ENCODE assay signal across 13 cellular contexts in the genomic region with DNA sequence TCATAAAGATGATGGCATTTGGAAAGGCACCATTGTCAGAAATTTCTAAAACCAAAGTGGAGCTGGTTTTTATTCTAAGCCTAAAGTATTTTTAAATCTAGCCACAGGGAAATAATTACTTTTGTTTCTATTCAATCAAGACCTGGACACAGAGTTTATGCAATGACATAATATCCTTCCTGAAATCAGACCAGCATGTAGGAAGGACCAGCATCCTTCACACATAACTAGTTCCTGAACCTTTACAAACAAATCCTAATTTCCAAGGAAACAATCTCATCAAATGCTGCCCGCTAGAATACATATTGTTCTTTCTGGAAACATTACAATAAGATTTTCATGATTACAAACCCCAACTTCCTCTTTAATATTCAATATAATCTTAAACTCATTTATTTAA. TPM values are rescaled to one million over a fixed set of nuclear protein-coding genes. Genes with fewer than 3 reads are reported as not detected.
DNase-seq lines count a peak whose midpoint lies in the region; ATAC-seq and TF ChIP-seq lines count a peak whose summit lies in the region.
"Had no signal": no experiment of that assay in that cellular context is flagged by ENCODE, and none has a peak within 500 bp of the region (broad histone marks: within the 10 kb centered on the region; RNA-seq: fewer than 3 reads in every experiment).

No MANE protein-coding gene starts in this region.

- TF ChIP-seq CTCF in BJ (IDR thresholded peaks at IDR 0.05; ENCODE audit: insufficient read depth, low read depth, low read length) (no peak), foreskin keratinocyte (conservative IDR thresholded peaks at IDR 0.05) (no peak), prostate gland (IDR thresholded peaks at IDR 0.05) (no peak)

- no peak overlapping the region for H3K4me3 Mint-ChIP-seq in naive thymus-derived CD4-positive, alpha-beta T cell
- H3K4me3 Mint-ChIP-seq: activated CD8-positive, alpha-beta T cell treated with anti-CD3 and anti-CD28 coated beads for 36 hours; CD8-positive, alpha-beta T cell; natural killer cell; stimulated activated naive CD8-positive, alpha-beta T cell treated with anti-CD3 and anti-CD28 coated beads, Interleukin-15, amount 100 ng/mL, for 72 hours had no signal

- peak overlapping the region; percentile 60 for H3K4me3 ChIP-seq in BJ (ENCODE audit: low read depth, low read length)
- H3K4me3 ChIP-seq in adipocyte (ENCODE audit: low read length) = peak overlapping the region; percentile 99
- H3K4me3 ChIP-seq in prostate gland = peak overlapping the region; percentile 52 to 60
- H3K4me3 ChIP-seq in naive thymus-derived CD4-positive, alpha-beta T cell (ENCODE audit: low read length) = no peak overlapping the region

- H3K9me3 Mint-ChIP-seq in naive thymus-derived CD4-positive, alpha-beta T cell = no peaks in the 10 kb centered on the region
- H3K9me3 Mint-ChIP-seq: activated CD8-positive, alpha-beta T cell treated with anti-CD3 and anti-CD28 coated beads for 36 hours; CD8-positive, alpha-beta T cell; stimulated activated naive CD8-positive, alpha-beta T cell treated with anti-CD3 and anti-CD28 coated beads, Interleukin-15, amount 100 ng/mL, for 72 hours had no signal

- ATAC-seq in foreskin keratinocyte (no peak), GM21717 (IDR thresholded peaks at IDR 0.05; ENCODE audit: unreplicated experiment) (no peak), GM18519 (IDR thresholded peaks at IDR 0.05; ENCODE audit: low FRiP score, unreplicated experiment) (no peak)
- no peak for ATAC-seq in naive thymus-derived CD4-positive, alpha-beta T cell
- ATAC-seq: activated CD8-positive, alpha-beta T cell treated with anti-CD3 and anti-CD28 coated beads for 36 hours; CD8-positive, alpha-beta T cell; natural killer cell; stimulated activated naive CD8-positive, alpha-beta T cell treated with anti-CD3 and anti-CD28 coated beads, Interleukin-15, amount 100 ng/mL, for 72 hours had no signal

- 33% methylated on average over 1 of the region's 1 CpG for WGBS in prostate gland

- TF ChIP-seq POLR2A in prostate gland (IDR thresholded peaks at IDR 0.05) = no peak

- peaks cover 48 to 73% (median 50%) of the 10 kb centered on the region in 5 donors for H3K27me3 Mint-ChIP-seq in naive thymus-derived CD4-positive, alpha-beta T cell

- POLR2A ChIA-PET in BJ (lab: Charles Lee) = no interaction called here
- POLR2A ChIA-PET in naive thymus-derived CD4-positive, alpha-beta T cell (lab: Charles Lee) = no interaction called here

- H3K4me1 ChIP-seq in adipocyte (ENCODE audit: control insufficient read depth, insufficient read depth, low read length) = peaks cover 55% of the 10 kb centered on the region
- peaks cover 46% of the 10 kb centered on the region for H3K4me1 ChIP-seq in foreskin keratinocyte
- H3K4me1 ChIP-seq in prostate gland (replicated peaks) = no peaks in the 10 kb centered on the region
- peaks cover 0 to 6% of the 10 kb centered on the region in 2 donors for H3K4me1 ChIP-seq in naive thymus-derived CD4-positive, alpha-beta T cell (ENCODE audit: control insufficient read depth in 2 of 2, insufficient read depth in 2 of 2, low read length in 2 of 2)

- intact Hi-C loops in prostate gland (cut with DNase I) = loop anchor here (10.0 kb wide), 1 partner anchor 441 kb away; no protein-coding TSS in a partner anchor
- intact Hi-C loops in naive thymus-derived CD4-positive, alpha-beta T cell (cut with micrococcal nuclease) = no loop called here

- H3K9me3 ChIP-seq in adipocyte (ENCODE audit: control insufficient read depth, low read length) = no peaks in the 10 kb centered on the region
- no peaks in the 10 kb centered on the region for H3K9me3 ChIP-seq in prostate gland
- H3K9me3 ChIP-seq in naive thymus-derived CD4-positive, alpha-beta T cell (ENCODE audit: control insufficient read depth in 2 of 3, low read length in 3 of 3) = no peaks in the 10 kb centered on the region

- no peaks in the 10 kb centered on the region for H3K36me3 ChIP-seq in BJ (ENCODE audit: control insufficient read depth, insufficient read depth, low read length)
- no peaks in the 10 kb centered on the region for H3K36me3 ChIP-seq in adipocyte (ENCODE audit: control insufficient read depth, insufficient read depth, low read length, severe bottlenecking)
- no peaks in the 10 kb centered on the region for H3K36me3 ChIP-seq in prostate gland
- no peaks in the 10 kb centered on the region for H3K36me3 ChIP-seq in naive thymus-derived CD4-positive, alpha-beta T cell (ENCODE audit: control insufficient read depth in 2 of 3, insufficient read depth in 3 of 3, low read length in 3 of 3)

- DNase-seq in BJ (ENCODE audit: low read depth) = no peak
- peak; percentile 50 for DNase-seq in adipocyte (ENCODE audit: low read depth)
- peak in 1 of 2 donors; percentile 52 for DNase-seq in foreskin keratinocyte
- no peak for DNase-seq in prostate gland (ENCODE audit: low spot score)
- no peak for DNase-seq in activated CD4-positive, alpha-beta T cell treated with anti-CD3 and anti-CD28 coated beads for 1 hour
- DNase-seq in naive thymus-derived CD4-positive, alpha-beta T cell = no peak
- DNase-seq: activated CD8-positive, alpha-beta T cell treated with anti-CD3 and anti-CD28 coated beads for 36 hours; CD8-positive, alpha-beta T cell; Karpas-422; natural killer cell; stimulated activated naive CD8-positive, alpha-beta T cell treated with anti-CD3 and anti-CD28 coated beads, Interleukin-15, amount 100 ng/mL, for 72 hours had no signal

- peak overlapping the region; percentile 91 for H3K27ac ChIP-seq in foreskin keratinocyte
- H3K27ac ChIP-seq in prostate gland = peak overlapping the region; percentile 89 to 91
- no peak overlapping the region for H3K27ac ChIP-seq in naive thymus-derived CD4-positive, alpha-beta T cell (ENCODE audit: low read depth, low read length)

- no peaks in the 10 kb centered on the region for H3K27me3 ChIP-seq in BJ (ENCODE audit: control insufficient read depth, insufficient read depth, low read length)
- no peaks in the 10 kb centered on the region for H3K27me3 ChIP-seq in adipocyte (replicated peaks; ENCODE audit: control insufficient read depth, insufficient read depth, low read length)
- no peaks in the 10 kb centered on the region for H3K27me3 ChIP-seq in foreskin keratinocyte
- H3K27me3 ChIP-seq in prostate gland (replicated peaks; ENCODE audit: insufficient read depth) = no peaks in the 10 kb centered on the region
- no peaks in the 10 kb centered on the region for H3K27me3 ChIP-seq in naive thymus-derived CD4-positive, alpha-beta T cell (ENCODE audit: control insufficient read depth in 2 of 2, insufficient read depth in 2 of 2, low read length in 2 of 2)

- H3K27ac Mint-ChIP-seq in naive thymus-derived CD4-positive, alpha-beta T cell = no peak overlapping the region
- H3K27ac Mint-ChIP-seq: activated CD8-positive, alpha-beta T cell treated with anti-CD3 and anti-CD28 coated beads for 36 hours; CD8-positive, alpha-beta T cell; natural killer cell; stimulated activated naive CD8-positive, alpha-beta T cell treated with anti-CD3 and anti-CD28 coated beads, Interleukin-15, amount 100 ng/mL, for 72 hours had no signal

- peak overlapping the region; percentile 97 for H3K9ac ChIP-seq in adipocyte (ENCODE audit: low read length)

- CTCF ChIA-PET in BJ (lab: Yijun Ruan, JAX) = interaction anchor here (1.3 kb wide), 1 partner anchor 259 kb away, joined by 3 read pairs; no protein-coding TSS in a partner anchor
- CTCF ChIA-PET in naive thymus-derived CD4-positive, alpha-beta T cell (lab: Charles Lee) = no interaction called here

- H3K36me3 Mint-ChIP-seq in naive thymus-derived CD4-positive, alpha-beta T cell = no peaks in the 10 kb centered on the region
- H3K36me3 Mint-ChIP-seq: CD8-positive, alpha-beta T cell; natural killer cell had no signal

- H3K4me1 Mint-ChIP-seq in naive thymus-derived CD4-positive, alpha-beta T cell = peaks cover 10 to 24% (median 19%) of the 10 kb centered on the region in 7 donors

RNA-seq across cellular contexts. Expression of a gene that starts 1.5 kb away (rescaled TPM):
- polyA plus RNA-seq in BJ (2011; rRNA removed) (18.0 and 21.2 TPM in 2 replicates), foreskin keratinocyte (2.3 and 3.5 TPM in 2 replicates)
- polyA minus RNA-seq in BJ (2011; rRNA and poly(A)+ RNA removed) = 77.1 and 91.6 TPM in 2 replicates
- total RNA-seq in foreskin keratinocyte (12.6 and 13.2 TPM in 2 replicates), prostate gland (10 to 100 TPM; 27.4 to 31.1 TPM)
- 1 to 10 TPM in 2 of 5 experiments, under 1 TPM in 3; 0.30 to 1.1 (median 0.73) TPM for total RNA-seq in naive thymus-derived CD4-positive, alpha-beta T cell
- polyA plus RNA-seq in naive thymus-derived CD4-positive, alpha-beta T cell = not detected
- total RNA-seq: activated CD8-positive, alpha-beta T cell treated with anti-CD3 and anti-CD28 coated beads for 36 hours; CD8-positive, alpha-beta T cell; natural killer cell had no signal
